8 cellular contexts compared by ENCODE assay signal in genomic region chr6:53062369-53062639, GRCh38. TPM values are rescaled to one million over a fixed set of nuclear protein-coding genes. Genes with fewer than 3 reads are reported as not detected.
A peak's percentile ranks its signal among the peaks of the same experiment; 100 is the strongest.
DNase-seq lines count a peak whose midpoint lies in the region; ATAC-seq, FAIRE-seq and TF ChIP-seq lines count a peak whose summit lies in the region.

No MANE protein-coding gene starts in this region.

- CTCF ChIA-PET in GM12878 (lab: Yijun Ruan, JAX) = no interaction called here

- BruUV-seq in GM12878 (replicated peaks; lab: Mats Ljungman, UMichigan) = no TSS peak

- in situ Hi-C loops in GM12878 (cut with MboI) = no loop called here

- H3K27me3 ChIP-seq in right atrium auricular region (no peaks in the 10 kb centered on the region), GM12878 (replicated peaks in 1 of 2; ENCODE audit: control insufficient read depth in 2 of 2, insufficient read depth in 2 of 2, low read length in 1 of 2) (no peaks in the 10 kb centered on the region), mucosa of stomach (ENCODE audit: control insufficient read depth, insufficient read depth, low read length) (no peaks in the 10 kb centered on the region), vagina (no peaks in the 10 kb centered on the region)

- SMC1A ChIA-PET in GM12878 (lab: Charles Lee; ENCODE audit: uncharacterized antibody, unreplicated experiment) = interaction anchor here (1.3 kb wide), 1 partner anchor 338 kb away, joined by 4 read pairs; no protein-coding TSS in a partner anchor

- H3K36me3 ChIP-seq in right atrium auricular region = no peaks in the 10 kb centered on the region
- no peaks in the 10 kb centered on the region for H3K36me3 ChIP-seq in GM12878 (ENCODE audit: control insufficient read depth in 2 of 2, insufficient read depth in 2 of 2, low read length in 1 of 2)
- no peaks in the 10 kb centered on the region for H3K36me3 ChIP-seq in mucosa of stomach (ENCODE audit: control insufficient read depth, insufficient read depth, low read length)
- H3K36me3 ChIP-seq in vagina = no peaks in the 10 kb centered on the region

- FAIRE-seq in GM12878 (lab: Jason Lieb, UNC) = no peak

- peak overlapping the region; percentile 79 for H3K4me2 ChIP-seq in GM12878 (ENCODE audit: control insufficient read depth, insufficient read depth)

- TF ChIP-seq POLR2A in GM12878 (IDR thresholded peaks at IDR 0.05; ENCODE audit: low read depth, low read length) (no peak), vagina (IDR thresholded peaks at IDR 0.05) (no peak)

- no peaks in the 10 kb centered on the region for H4K20me1 ChIP-seq in GM12878 (ENCODE audit: control insufficient read depth, insufficient read depth)

- H3K4me1 ChIP-seq in right atrium auricular region (peaks cover 0 to 63% of the 10 kb centered on the region in 2 donors), GM12878 (ENCODE audit: control insufficient read depth, insufficient read depth, low read length) (peaks cover 9% of the 10 kb centered on the region; the same call in 1 of the 2 replicates), mucosa of stomach (ENCODE audit: control insufficient read depth, insufficient read depth, low read length) (peaks cover 35% of the 10 kb centered on the region), vagina (peaks cover 60% of the 10 kb centered on the region)

- no peak for TF ChIP-seq RAD21 in GM12878 (IDR thresholded peaks at IDR 0.05; ENCODE audit: insufficient read depth, low read depth, low read length)

- ATAC-seq in GM12878 (no peak), GM18861 (IDR thresholded peaks at IDR 0.05; ENCODE audit: unreplicated experiment) (no peak)

- RAD21 ChIA-PET in GM12878 (lab: Charles Lee; ENCODE audit: unreplicated experiment) = no interaction called here

- H3K4me3 ChIP-seq in right atrium auricular region (no peak overlapping the region), GM12878 (peak overlapping the region; percentile 87), mucosa of stomach (ENCODE audit: low read length) (peak overlapping the region; percentile 74), vagina (peak overlapping the region; percentile 60 to 68)

- H3K27ac ChIP-seq in right atrium auricular region (peak overlapping the region; percentile 92 to 97), GM12878 (ENCODE audit: control insufficient read depth, insufficient read depth) (no peak overlapping the region), vagina (peak overlapping the region; percentile 89)

- no peak overlapping the region for H3K9ac ChIP-seq in GM12878 (ENCODE audit: control insufficient read depth, insufficient read depth, low read length)
- H3K9ac ChIP-seq in mucosa of stomach (ENCODE audit: low read length) = peak overlapping the region; percentile 87

- POLR2A ChIA-PET in GM12878 (lab: Charles Lee) = no interaction called here

- TF ChIP-seq CTCF in right atrium auricular region (IDR thresholded peaks at IDR 0.05) (no peak), GM12878 (IDR thresholded peaks at IDR 0.05 in 2 of 3, conservative IDR thresholded peaks at IDR 0.05 in 1 of 3; ENCODE audit: control insufficient read depth in 2 of 3, extremely low read depth in 1 of 3, insufficient read depth in 1 of 3, low read depth in 3 of 3, low read length in 3 of 3) (no peak), vagina (IDR thresholded peaks at IDR 0.05) (no peak)

- intact Hi-C loops in cardiac septum (cut with DNase I) = no loop called here
- intact Hi-C loops in GM12878 (cut with micrococcal nuclease; ENCODE audit: unreplicated experiment) = no loop called here
- intact Hi-C loops in vagina (cut with DNase I) = no loop called here

- TF ChIP-seq EP300 in GM12878 (IDR thresholded peaks at IDR 0.05; ENCODE audit: borderline replicate concordance in 1 of 2, control insufficient read depth in 1 of 2, low read depth in 2 of 2, low read length in 2 of 2) = no peak

- DNase-seq in right atrium auricular region (ENCODE audit: low spot score) (no peak), cardiac septum (ENCODE audit: low spot score) (no peak), GM12878 (ENCODE audit: low read depth, low spot score) (no peak), vagina (ENCODE audit: extremely low spot score in 2 of 2) (no peak), SHP77 treated with DMSO at 0.1 percent for 48 hours (lab: John Stamatoyannopoulos, UW) (no peak), DMS79 treated with DMSO at 0.1 percent for 48 hours (lab: John Stamatoyannopoulos, UW) (no peak)

- peaks cover 14% of the 10 kb centered on the region for H3K79me2 ChIP-seq in GM12878 (ENCODE audit: control insufficient read depth, insufficient read depth, low read length)

- 9% methylated on average over 4 of the region's 4 CpGs for WGBS in GM12878 (ENCODE audit: insufficient coverage, insufficient replicate concordance, low lambda C conversion rate, missing lambda C conversion rate)

- H3K9me3 ChIP-seq in right atrium auricular region = no peaks in the 10 kb centered on the region
- H3K9me3 ChIP-seq in GM12878 (replicated peaks; ENCODE audit: control insufficient read depth, insufficient read depth, low read length) = no peaks in the 10 kb centered on the region
- no peaks in the 10 kb centered on the region for H3K9me3 ChIP-seq in mucosa of stomach (ENCODE audit: control insufficient read depth, low read length)
- no peaks in the 10 kb centered on the region for H3K9me3 ChIP-seq in vagina

- peak overlapping the region; percentile 95 for H2AFZ ChIP-seq in GM12878 (ENCODE audit: control insufficient read depth, low read depth, low read length)

TF ChIP-seq in GM12878, 131 proteins besides CTCF, POLR2A, EP300 and RAD21:
- TF ChIP-seq MEF2B (IDR thresholded peaks at IDR 0.05; ENCODE audit: partially characterized antibody, poor library complexity, severe bottlenecking) (no peak), BMI1 (IDR thresholded peaks at IDR 0.05; ENCODE audit: borderline replicate concordance) (no peak), SREBF1 (IDR thresholded peaks at IDR 0.05; ENCODE audit: low read length) (no peak), CHD1 (IDR thresholded peaks at IDR 0.05; ENCODE audit: low read depth, low read length) (no peak), WRNIP1 (IDR thresholded peaks at IDR 0.05; ENCODE audit: borderline replicate concordance, low read depth, low read length) (no peak), MTA3 (IDR thresholded peaks at IDR 0.05; ENCODE audit: borderline replicate concordance, low read length) (no peak)
TF ChIP-seq in GM12878: peak in this region for 0.

RNA-seq across cellular contexts. Expression of gene CILK1, which starts 0.7 kb away (rescaled TPM):
- total RNA-seq in right atrium auricular region (1 to 10 TPM; 7.0 to 9.7 TPM), cardiac septum (9.7 TPM), GM12878 (2014; rRNA removed) (2.9 and 3.2 TPM in 2 replicates), GM12878 (2014; rRNA removed; fragmentation: Illumina TruSeq; extraction: Trizol) (4.3 and 4.7 TPM in 2 replicates), GM12878 (2021) (4.1 and 4.7 TPM in 2 replicates), vagina (14.2 TPM)
- total RNA-seq in GM12878 (2013; cell fraction: nucleolus; rRNA removed) = 6.0 and 6.7 TPM in 2 replicates
- polyA plus RNA-seq in GM12878 (2011; ENCODE audit: low read depth) = 1.0 TPM
- polyA plus RNA-seq in GM12878 (2011; rRNA removed) (8.8 and 11.0 TPM in 2 replicates), GM12878 (2014; fragmentation: Illumina TruSeq; extraction: Trizol) (4.4 and 5.7 TPM in 2 replicates), GM12878 (2014; fragmentation: Nextera tagmentation; extraction: Ambion mirVana) (1 to 10 TPM; 1.3 to 1.9 TPM), GM12878 (2014; rRNA removed) (3.0 and 3.2 TPM in 2 replicates), GM12878 (2016; fragmentation: Nextera tagmentation; extraction: Ambion mirVana) (1 to 10 TPM; 2.8 to 3.1 TPM)
- polyA plus RNA-seq in GM12878 (2011; cell fraction: cytosol; rRNA removed) = 4.9 and 5.7 TPM in 2 replicates
- 3.0 and 3.8 TPM in 2 replicates for polyA plus RNA-seq in GM12878 (2011; cell fraction: nucleus; rRNA removed)
- polyA plus RNA-seq in GM12878 (2012) = 1.8 and 2.7 TPM in 2 replicates
- polyA minus RNA-seq in GM12878 (2011; rRNA and poly(A)+ RNA removed) = 7.6 and 8.9 TPM in 2 replicates
- polyA minus RNA-seq in GM12878 (2011; cell fraction: cytosol; rRNA and poly(A)+ RNA removed) = 3.3 and 3.5 TPM in 2 replicates
- polyA minus RNA-seq in GM12878 (2011; cell fraction: nucleus; rRNA and poly(A)+ RNA removed) = 1.8 and 2.5 TPM in 2 replicates

RNA-seq across cellular contexts. Expression of gene FBXO9, which starts 2.9 kb away (rescaled TPM):
- total RNA-seq in right atrium auricular region (10 to 100 TPM; 35.8 to 50.5 TPM), cardiac septum (96.4 TPM), GM12878 (2014; rRNA removed) (31.5 and 35.3 TPM in 2 replicates), GM12878 (2014; rRNA removed; fragmentation: Illumina TruSeq; extraction: Trizol) (31.2 and 31.3 TPM in 2 replicates), GM12878 (2021) (48.5 and 49.1 TPM in 2 replicates), vagina (61.4 TPM)
- total RNA-seq in GM12878 (2013; cell fraction: nucleolus; rRNA removed) = 89.6 and 93.1 TPM in 2 replicates
- 20.6 TPM for polyA plus RNA-seq in GM12878 (2011; ENCODE audit: low read depth)
- polyA plus RNA-seq in GM12878 (2011; rRNA removed) (68.9 and 76.0 TPM in 2 replicates), GM12878 (2014; fragmentation: Illumina TruSeq; extraction: Trizol) (34.1 and 40.8 TPM in 2 replicates), GM12878 (2014; fragmentation: Nextera tagmentation; extraction: Ambion mirVana) (10 to 100 TPM in 1 of 2 experiments, 1 to 10 TPM in 1; 9.9 to 13.7 TPM), GM12878 (2014; rRNA removed) (34.4 and 38.8 TPM in 2 replicates), GM12878 (2016; fragmentation: Nextera tagmentation; extraction: Ambion mirVana) (10 to 100 TPM; 27.4 to 28.6 TPM)
- 50.8 and 62.0 TPM in 2 replicates for polyA plus RNA-seq in GM12878 (2011; cell fraction: cytosol; rRNA removed)
- polyA plus RNA-seq in GM12878 (2011; cell fraction: nucleus; rRNA removed) = 157 and 172 TPM in 2 replicates
- 24.1 and 36.4 TPM in 2 replicates for polyA plus RNA-seq in GM12878 (2012)
- 30.4 and 42.8 TPM in 2 replicates for polyA minus RNA-seq in GM12878 (2011; rRNA and poly(A)+ RNA removed)
- 10.1 and 18.2 TPM in 2 replicates for polyA minus RNA-seq in GM12878 (2011; cell fraction: cytosol; rRNA and poly(A)+ RNA removed)
- polyA minus RNA-seq in GM12878 (2011; cell fraction: nucleus; rRNA and poly(A)+ RNA removed) = 29.3 and 46.6 TPM in 2 replicates

Comparison
In these comparisons a context has a peak if more than half of its experiments do, and no peak if none do; other contexts are left out.
1. H3K4me3 ChIP-seq: peak in GM12878 (single experiment), mucosa of stomach (single experiment) and vagina (2 of 2); none in right atrium auricular region (0 of 2).